Comparison of ENCODE assay signal across 23 cellular contexts in the genomic region with DNA sequence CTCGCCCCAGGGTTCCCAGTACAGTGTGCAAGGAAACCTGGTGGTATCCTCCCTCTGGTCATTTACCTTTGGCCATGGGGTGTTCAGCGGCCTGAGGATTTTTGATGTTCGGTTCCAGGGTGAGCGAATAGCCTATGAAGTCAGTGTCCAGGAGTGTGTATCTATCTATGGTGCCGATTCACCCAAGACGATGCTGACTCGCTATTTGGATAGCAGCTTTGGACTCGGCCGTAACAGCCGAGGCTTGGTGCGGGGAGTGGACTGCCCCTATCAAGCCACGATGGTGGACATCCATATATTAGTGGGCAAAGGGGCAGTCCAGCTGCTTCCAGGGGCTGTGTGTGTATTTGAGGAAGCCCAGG. TPM values are rescaled to one million over a fixed set of nuclear protein-coding genes. Genes with fewer than 3 reads are reported as not detected.
DNase-seq lines count a peak whose midpoint lies in the region; ATAC-seq and TF ChIP-seq lines count a peak whose summit lies in the region.
"Had no signal": no experiment of that assay in that cellular context is flagged by ENCODE, and none has a peak within 500 bp of the region (broad histone marks: within the 10 kb centered on the region; RNA-seq: fewer than 3 reads in every experiment).

No MANE protein-coding gene starts in this region.

- no peak overlapping the region for H2BK5ac ChIP-seq in mesenchymal stem cell (ENCODE audit: low read depth, low read length, poor library complexity, severe bottlenecking)

- H3K4me3 ChIP-seq in mesenchymal stem cell (ENCODE audit: insufficient read depth in 1 of 2, low read depth in 1 of 2, low read length in 2 of 2) (no peak overlapping the region), suprapubic skin (no peak overlapping the region)
- H3K4me3 ChIP-seq: body of pancreas, heart right ventricle had no signal

- intact Hi-C loops in CD4-positive, alpha-beta T cell (cut with DNase I, micrococcal nuclease) = loop anchor here in 1 of 2 experiments (10.0 kb wide), 1 partner anchor 359 kb away; no protein-coding TSS in a partner anchor

- no peak overlapping the region for H2AFZ ChIP-seq in mesenchymal stem cell (ENCODE audit: low read depth, low read length)

- TF ChIP-seq CTCF in CD4-positive, alpha-beta T cell (IDR thresholded peaks at IDR 0.05) = no peak
- no peak for TF ChIP-seq CTCF in suprapubic skin (IDR thresholded peaks at IDR 0.05)

- no peak for DNase-seq in CD4-positive, alpha-beta T cell
- DNase-seq in activated naive CD8-positive, alpha-beta T cell treated with anti-CD3 and anti-CD28 coated beads for 36 hours = no peak
- DNase-seq in mesenchymal stem cell = no peak
- DNase-seq in MV-4-11 (lab: John Stamatoyannopoulos, UW) = no peak
- no peak for DNase-seq in suprapubic skin (ENCODE audit: low spot score in 2 of 2)
- DNase-seq: activated CD4-positive, alpha-beta T cell treated with anti-CD3 and anti-CD28 coated beads, Interleukin-2, amount 50 U/mL, for 1 hour; body of pancreas; C1 segment of cervical spinal cord; heart right ventricle; IMR-90; midbrain; naive thymus-derived CD8-positive, alpha-beta T cell; NCI-H2081; NCI-H345; NCI-H82; right cardiac atrium; stimulated activated CD4-positive, alpha-beta T cell treated with anti-CD3 and anti-CD28 coated beads, Interleukin-12 subunit alpha, Interleukin-12 subunit beta, amount 100 ng/mL, for 4 hours; stimulated activated CD4-positive, alpha-beta T cell treated with anti-CD3 and anti-CD28 coated beads, Interleukin-4, amount 100 ng/mL, for 4 hours had no signal

- no peaks in the 10 kb centered on the region for H3K9me3 ChIP-seq in CD4-positive, alpha-beta T cell (ENCODE audit: control insufficient read depth, low read length)
- H3K9me3 ChIP-seq in mesenchymal stem cell (ENCODE audit: control insufficient read depth, low read length) (no peaks in the 10 kb centered on the region), suprapubic skin (no peaks in the 10 kb centered on the region)
- H3K9me3 ChIP-seq: body of pancreas, heart right ventricle had no signal

- no peaks in the 10 kb centered on the region for H3K27me3 ChIP-seq in CD4-positive, alpha-beta T cell (ENCODE audit: control insufficient read depth, insufficient read depth, low read length)
- H3K27me3 ChIP-seq in mesenchymal stem cell (ENCODE audit: control insufficient read depth in 1 of 2, insufficient read depth in 1 of 2, low read length in 2 of 2) (peaks cover 5 to 11% of the 10 kb centered on the region in 2 experiments), suprapubic skin (no peaks in the 10 kb centered on the region)
- H3K27me3 ChIP-seq: body of pancreas, heart right ventricle had no signal

- no peak overlapping the region for H2BK15ac ChIP-seq in mesenchymal stem cell (ENCODE audit: low read depth, poor library complexity, severe bottlenecking)

- H3K27ac ChIP-seq in CD4-positive, alpha-beta T cell (ENCODE audit: low read depth, low read length) = no peak overlapping the region
- no peak overlapping the region for H3K27ac ChIP-seq in mesenchymal stem cell (ENCODE audit: low read length, poor library complexity, severe bottlenecking)
- H3K27ac ChIP-seq in suprapubic skin = no peak overlapping the region
- H3K27ac ChIP-seq: heart right ventricle, VCaP had no signal

- no peaks in the 10 kb centered on the region for H3K27me3 Mint-ChIP-seq in CD4-positive, alpha-beta T cell
- H3K27me3 Mint-ChIP-seq in activated naive CD8-positive, alpha-beta T cell treated with anti-CD3 and anti-CD28 coated beads for 36 hours = no peaks in the 10 kb centered on the region
- H3K27me3 Mint-ChIP-seq in stimulated activated naive CD8-positive, alpha-beta T cell treated with anti-CD3 and anti-CD28 coated beads, Interleukin-15, Interleukin-2, amounts not matched to agents 100 ng/mL and 50 ng/mL, for 24 hours = no peaks in the 10 kb centered on the region
- H3K27me3 Mint-ChIP-seq: naive thymus-derived CD8-positive, alpha-beta T cell had no signal

- CTCF ChIA-PET in CD4-positive, alpha-beta T cell (lab: Charles Lee) = no interaction called here

- H3K27ac Mint-ChIP-seq in CD4-positive, alpha-beta T cell = peak overlapping the region; percentile 34
- peak overlapping the region; percentile 85 for H3K27ac Mint-ChIP-seq in activated naive CD8-positive, alpha-beta T cell treated with anti-CD3 and anti-CD28 coated beads for 36 hours
- peak overlapping the region; percentile 88 for H3K27ac Mint-ChIP-seq in stimulated activated naive CD8-positive, alpha-beta T cell treated with anti-CD3 and anti-CD28 coated beads, Interleukin-15, Interleukin-2, amounts not matched to agents 100 ng/mL and 50 ng/mL, for 24 hours

- H2AK5ac ChIP-seq in mesenchymal stem cell (ENCODE audit: low read length, severe bottlenecking) = no peak overlapping the region

- no peaks in the 10 kb centered on the region for H3K9me3 Mint-ChIP-seq in CD4-positive, alpha-beta T cell
- H3K9me3 Mint-ChIP-seq in activated naive CD8-positive, alpha-beta T cell treated with anti-CD3 and anti-CD28 coated beads for 36 hours = no peaks in the 10 kb centered on the region
- H3K9me3 Mint-ChIP-seq in stimulated activated naive CD8-positive, alpha-beta T cell treated with anti-CD3 and anti-CD28 coated beads, Interleukin-15, Interleukin-2, amounts not matched to agents 100 ng/mL and 50 ng/mL, for 24 hours = no peaks in the 10 kb centered on the region
- H3K9me3 Mint-ChIP-seq: naive thymus-derived CD8-positive, alpha-beta T cell; T-helper 2 cell treated with Interferon-gamma antibody and Interleukin-4, amounts not matched to agents 5 μg/mL and 100 μg/mL, for 36 hours had no signal

- H3K4ac ChIP-seq in mesenchymal stem cell (ENCODE audit: low read depth in 1 of 2, low read length in 2 of 2) = no peak overlapping the region

- H4K91ac ChIP-seq in mesenchymal stem cell (ENCODE audit: low read length) = no peak overlapping the region

- TF ChIP-seq EP300 in suprapubic skin (IDR thresholded peaks at IDR 0.05) = no peak

- POLR2A ChIA-PET in CD4-positive, alpha-beta T cell (lab: Charles Lee) = interaction anchor here (1.2 to 1.7 kb wide), 2 partner anchors 12 to 23 kb away, joined by 4 read pairs; no protein-coding TSS in a partner anchor

- no peak for ATAC-seq in CD4-positive, alpha-beta T cell (ENCODE audit: poor library complexity)
- ATAC-seq in GM19397 (IDR thresholded peaks at IDR 0.05; ENCODE audit: unreplicated experiment) = no peak
- ATAC-seq: body of pancreas had no signal

- no peak overlapping the region for H3K18ac ChIP-seq in mesenchymal stem cell (ENCODE audit: low read depth in 1 of 2, low read length in 2 of 2)

- H3K4me3 Mint-ChIP-seq in CD4-positive, alpha-beta T cell = no peak overlapping the region
- no peak overlapping the region for H3K4me3 Mint-ChIP-seq in activated naive CD8-positive, alpha-beta T cell treated with anti-CD3 and anti-CD28 coated beads for 36 hours
- H3K4me3 Mint-ChIP-seq in stimulated activated naive CD8-positive, alpha-beta T cell treated with anti-CD3 and anti-CD28 coated beads, Interleukin-15, Interleukin-2, amounts not matched to agents 100 ng/mL and 50 ng/mL, for 24 hours = no peak overlapping the region
- H3K4me3 Mint-ChIP-seq: T-helper 2 cell treated with Interferon-gamma antibody and Interleukin-4, amounts not matched to agents 5 μg/mL and 100 μg/mL, for 36 hours had no signal

- H3K79me1 ChIP-seq in mesenchymal stem cell (replicated peaks; ENCODE audit: low read length, poor library complexity, severe bottlenecking) = peaks cover 14% of the 10 kb centered on the region

- H3K4me1 Mint-ChIP-seq in CD4-positive, alpha-beta T cell (ENCODE audit: low read depth) = no peaks in the 10 kb centered on the region
- peaks cover 24% of the 10 kb centered on the region for H3K4me1 Mint-ChIP-seq in activated naive CD8-positive, alpha-beta T cell treated with anti-CD3 and anti-CD28 coated beads for 36 hours
- peaks cover 31% of the 10 kb centered on the region for H3K4me1 Mint-ChIP-seq in stimulated activated naive CD8-positive, alpha-beta T cell treated with anti-CD3 and anti-CD28 coated beads, Interleukin-15, Interleukin-2, amounts not matched to agents 100 ng/mL and 50 ng/mL, for 24 hours (ENCODE audit: low read depth)

- no peak overlapping the region for H4K8ac ChIP-seq in mesenchymal stem cell (ENCODE audit: low read length)

- H3K36me3 Mint-ChIP-seq in CD4-positive, alpha-beta T cell (ENCODE audit: low read depth) = peaks cover 58% of the 10 kb centered on the region
- peaks cover 3% of the 10 kb centered on the region for H3K36me3 Mint-ChIP-seq in activated naive CD8-positive, alpha-beta T cell treated with anti-CD3 and anti-CD28 coated beads for 36 hours
- H3K36me3 Mint-ChIP-seq in stimulated activated naive CD8-positive, alpha-beta T cell treated with anti-CD3 and anti-CD28 coated beads, Interleukin-15, Interleukin-2, amounts not matched to agents 100 ng/mL and 50 ng/mL, for 24 hours (ENCODE audit: low read depth) = peaks cover 44% of the 10 kb centered on the region

- H3K36me3 ChIP-seq in mesenchymal stem cell (ENCODE audit: control insufficient read depth in 1 of 2, insufficient read depth in 2 of 2, low read depth in 1 of 2, low read length in 2 of 2) (peaks cover 49 to 50% of the 10 kb centered on the region in 2 experiments), suprapubic skin (peaks cover 50% of the 10 kb centered on the region)

- no peak overlapping the region for H3K14ac ChIP-seq in mesenchymal stem cell (ENCODE audit: low read length in 2 of 2)

- no peak overlapping the region for H3K4me2 ChIP-seq in mesenchymal stem cell (ENCODE audit: low read length, poor library complexity, severe bottlenecking)

- WGBS in mesenchymal stem cell = 97% methylated on average over 12 of the region's 12 CpGs
- 95% methylated on average over 11 of the region's 12 CpGs for WGBS in suprapubic skin

- no peak overlapping the region for H2BK120ac ChIP-seq in mesenchymal stem cell (ENCODE audit: low read depth, low read length)

- peak overlapping the region; percentile 44 for H3K9ac ChIP-seq in mesenchymal stem cell (ENCODE audit: low read length)

- no peak for TF ChIP-seq POLR2A in suprapubic skin (IDR thresholded peaks at IDR 0.05)

- no peak overlapping the region for H3K23ac ChIP-seq in mesenchymal stem cell (ENCODE audit: low read length in 2 of 2)

- no peak overlapping the region for H2BK12ac ChIP-seq in mesenchymal stem cell (ENCODE audit: low read length in 2 of 2)

- H3K4me1 ChIP-seq in mesenchymal stem cell (ENCODE audit: control insufficient read depth, insufficient read depth, low read depth, low read length) (peaks cover 11% of the 10 kb centered on the region), suprapubic skin (peaks cover 23% of the 10 kb centered on the region)

RNA-seq across cellular contexts. Expression of a gene that starts 1.2 kb away (rescaled TPM):
- 1 to 10 TPM; 2.5 to 2.9 TPM for total RNA-seq in CD4-positive, alpha-beta T cell
- total RNA-seq in activated naive CD8-positive, alpha-beta T cell treated with anti-CD3 and anti-CD28 coated beads for 36 hours = 1 to 10 TPM; 1.9 to 2.6 TPM
- 0.35 TPM for polyA plus RNA-seq in mesenchymal stem cell (2013, experiment 1 of 2)
- polyA plus RNA-seq in mesenchymal stem cell (2013, experiment 2 of 2) = 0.19 TPM
- 1 to 10 TPM in 3 of 4 donors, under 1 TPM in 1; 0.64 to 5.5 (median 2.1) TPM for total RNA-seq in suprapubic skin

RNA-seq across cellular contexts. Expression of a gene that starts 5.5 kb away (rescaled TPM):
- total RNA-seq in CD4-positive, alpha-beta T cell = 1 to 10 TPM in 1 of 2 experiments, under 1 TPM in 1; 0.78 to 1.0 TPM
- total RNA-seq in activated naive CD8-positive, alpha-beta T cell treated with anti-CD3 and anti-CD28 coated beads for 36 hours = 1 to 10 TPM; 1.2 to 1.5 TPM
- 0.12 TPM for polyA plus RNA-seq in mesenchymal stem cell (2013, experiment 1 of 2)
- 0.08 TPM for polyA plus RNA-seq in mesenchymal stem cell (2013, experiment 2 of 2)
- 10 to 100 TPM in 2 of 4 donors, 1 to 10 TPM in 2; 7.6 to 12.7 (median 11.0) TPM for total RNA-seq in suprapubic skin
- total RNA-seq: IMR-90 had no signal

RNA-seq across cellular contexts. Expression of a gene that starts 12.3 kb away (rescaled TPM):
- total RNA-seq in CD4-positive, alpha-beta T cell = 10 to 100 TPM; 62.1 to 62.5 TPM
- total RNA-seq in activated naive CD8-positive, alpha-beta T cell treated with anti-CD3 and anti-CD28 coated beads for 36 hours = 100 to 1,000 TPM; 227 to 235 TPM
- polyA plus RNA-seq in mesenchymal stem cell (2013, experiment 1 of 2) = 108 TPM
- polyA plus RNA-seq in mesenchymal stem cell (2013, experiment 2 of 2) = 107 TPM
- total RNA-seq in suprapubic skin = 100 to 1,000 TPM in 1 of 4 donors, 10 to 100 TPM in 3; 47.0 to 106 (median 82.8) TPM

RNA-seq across cellular contexts. Expression of a gene that starts 21.5 kb away (rescaled TPM):
- 100 to 1,000 TPM; 130 to 138 TPM for total RNA-seq in CD4-positive, alpha-beta T cell
- total RNA-seq in activated naive CD8-positive, alpha-beta T cell treated with anti-CD3 and anti-CD28 coated beads for 36 hours = 10 to 100 TPM; 87.5 to 88.3 TPM
- 50.2 TPM for polyA plus RNA-seq in mesenchymal stem cell (2013, experiment 1 of 2)
- polyA plus RNA-seq in mesenchymal stem cell (2013, experiment 2 of 2) = 52.7 TPM
- total RNA-seq in suprapubic skin = 100 to 1,000 TPM in 3 of 4 donors, 10 to 100 TPM in 1; 81.3 to 133 (median 104) TPM

RNA-seq across cellular contexts. Expression of a gene that starts 46.9 kb away (rescaled TPM):
- total RNA-seq in CD4-positive, alpha-beta T cell = not detected
- not detected for total RNA-seq in activated naive CD8-positive, alpha-beta T cell treated with anti-CD3 and anti-CD28 coated beads for 36 hours
- polyA plus RNA-seq in mesenchymal stem cell (2013, experiment 1 of 2) = not detected
- 0.07 TPM for polyA plus RNA-seq in mesenchymal stem cell (2013, experiment 2 of 2)
- under 1 TPM in 1 of 4 donors, not detected in 3; 0.42 TPM for total RNA-seq in suprapubic skin
- total RNA-seq: body of pancreas; fibroblast of villous mesenchyme; IMR-90; naive thymus-derived CD8-positive, alpha-beta T cell had no signal
- polyA plus RNA-seq: IMR-90 had no signal

Comparison
In these comparisons a context has a peak if more than half of its experiments do, and no peak if none do; other contexts are left out.
1. H3K27ac Mint-ChIP-seq: peak in every context shown above with its lines; median percentile 88 in stimulated activated naive CD8-positive, alpha-beta T cell treated with anti-CD3 and anti-CD28 coated beads, Interleukin-15, Interleukin-2, amounts not matched to agents 100 ng/mL and 50 ng/mL, for 24 hours; 85 in activated naive CD8-positive, alpha-beta T cell treated with anti-CD3 and anti-CD28 coated beads for 36 hours; 34 in CD4-positive, alpha-beta T cell.